Comparison of ENCODE assay signal across 1 cellular context in the genomic region with DNA sequence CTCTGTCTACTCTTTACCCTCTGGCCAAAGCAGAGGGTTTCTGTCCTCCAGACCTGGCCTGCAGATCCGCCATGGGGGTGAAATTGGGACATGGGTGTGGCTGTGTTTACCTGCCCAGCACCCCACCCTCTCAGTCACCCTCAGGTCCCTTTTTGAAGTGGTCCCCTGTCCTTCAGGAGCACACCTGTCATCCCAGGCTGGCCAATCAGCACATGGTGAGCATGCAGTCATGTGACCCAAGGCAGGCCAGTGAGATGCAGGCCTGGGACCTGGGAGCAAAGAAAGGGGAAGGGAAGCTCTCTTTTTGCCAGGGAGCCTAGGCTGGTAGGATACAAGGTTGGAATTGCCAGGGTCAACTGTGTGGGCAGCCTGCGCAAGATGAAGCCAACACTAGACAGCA.
TF ChIP-seq lines count a peak whose summit lies in the region.

No MANE protein-coding gene starts in this region.

TF ChIP-seq in K562, 482 proteins besides CTCF, POLR2A, EP300 and RAD21 (continued from another document):
- TF ChIP-seq, protein P1, sequence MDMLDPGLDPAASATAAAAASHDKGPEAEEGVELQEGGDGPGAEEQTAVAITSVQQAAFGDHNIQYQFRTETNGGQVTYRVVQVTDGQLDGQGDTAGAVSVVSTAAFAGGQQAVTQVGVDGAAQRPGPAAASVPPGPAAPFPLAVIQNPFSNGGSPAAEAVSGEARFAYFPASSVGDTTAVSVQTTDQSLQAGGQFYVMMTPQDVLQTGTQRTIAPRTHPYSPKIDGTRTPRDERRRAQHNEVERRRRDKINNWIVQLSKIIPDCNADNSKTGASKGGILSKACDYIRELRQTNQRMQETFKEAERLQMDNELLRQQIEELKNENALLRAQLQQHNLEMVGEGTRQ (CRISPR knock-in tag; IDR thresholded peaks at IDR 0.05), result peak; percentile 39
- no peak for TF ChIP-seq CBX1 (IDR thresholded peaks at IDR 0.05; ENCODE audit: low read depth)
- peak; percentile 55 for TF ChIP-seq RAD51 (IDR thresholded peaks at IDR 0.05; ENCODE audit: borderline replicate concordance, low read depth)
- TF ChIP-seq, protein P2, sequence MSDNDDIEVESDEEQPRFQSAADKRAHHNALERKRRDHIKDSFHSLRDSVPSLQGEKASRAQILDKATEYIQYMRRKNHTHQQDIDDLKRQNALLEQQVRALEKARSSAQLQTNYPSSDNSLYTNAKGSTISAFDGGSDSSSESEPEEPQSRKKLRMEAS (CRISPR knock-in tag; IDR thresholded peaks at IDR 0.05), result 0 out of 2 replicates have a peak, but pooled peaks have one; percentile 14
- TF ChIP-seq PPARD (CRISPR knock-in tag; IDR thresholded peaks at IDR 0.05), result no peak
- TF ChIP-seq ZKSCAN1 (IDR thresholded peaks at IDR 0.05; ENCODE audit: low read depth, low read length), result no peak
- no peak for TF ChIP-seq ZFP1 (CRISPR knock-in tag; IDR thresholded peaks at IDR 0.05)
- no peak for TF ChIP-seq ZNF668 (CRISPR knock-in tag; IDR thresholded peaks at IDR 0.05)
- TF ChIP-seq RBM17 (IDR thresholded peaks at IDR 0.05; ENCODE audit: borderline replicate concordance, low read depth, low read length), result no peak
- TF ChIP-seq, protein P3, sequence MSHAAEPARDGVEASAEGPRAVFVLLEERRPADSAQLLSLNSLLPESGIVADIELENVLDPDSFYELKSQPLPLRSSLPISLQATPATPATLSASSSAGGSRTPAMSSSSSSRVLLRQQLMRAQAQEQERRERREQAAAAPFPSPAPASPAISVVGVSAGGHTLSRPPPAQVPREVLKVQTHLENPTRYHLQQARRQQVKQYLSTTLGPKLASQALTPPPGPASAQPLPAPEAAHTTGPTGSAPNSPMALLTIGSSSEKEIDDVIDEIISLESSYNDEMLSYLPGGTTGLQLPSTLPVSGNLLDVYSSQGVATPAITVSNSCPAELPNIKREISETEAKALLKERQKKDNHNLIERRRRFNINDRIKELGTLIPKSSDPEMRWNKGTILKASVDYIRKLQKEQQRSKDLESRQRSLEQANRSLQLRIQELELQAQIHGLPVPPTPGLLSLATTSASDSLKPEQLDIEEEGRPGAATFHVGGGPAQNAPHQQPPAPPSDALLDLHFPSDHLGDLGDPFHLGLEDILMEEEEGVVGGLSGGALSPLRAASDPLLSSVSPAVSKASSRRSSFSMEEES (CRISPR knock-in tag; IDR thresholded peaks at IDR 0.05), result peak; percentile 75
- no peak for TF ChIP-seq GATA2 (CRISPR knock-in tag; IDR thresholded peaks at IDR 0.05)
- no peak for TF ChIP-seq CEBPG (CRISPR knock-in tag; IDR thresholded peaks at IDR 0.05)
- no peak for TF ChIP-seq CEBPG (tag; conservative IDR thresholded peaks at IDR 0.05 in 1 of 2, IDR thresholded peaks at IDR 0.05 in 1 of 2)
- TF ChIP-seq NBN (IDR thresholded peaks at IDR 0.05; ENCODE audit: low read depth), result no peak
- TF ChIP-seq C11orf30 (IDR thresholded peaks at IDR 0.05; ENCODE audit: low read depth), result no peak
